ENCODE assay signal across 16 cellular contexts in genomic region chrX:129593137-129593536, GRCh38. TPM values are rescaled to one million over a fixed set of nuclear protein-coding genes. Genes with fewer than 3 reads are reported as not detected.
DNase-seq lines count a peak whose midpoint lies in the region; ATAC-seq and TF ChIP-seq lines count a peak whose summit lies in the region.
"Had no signal": no experiment of that assay in that cellular context is flagged by ENCODE, and none has a peak within 500 bp of the region (broad histone marks: within the 10 kb centered on the region; RNA-seq: fewer than 3 reads in every experiment).

No MANE protein-coding gene starts in this region.

- no peak for TF ChIP-seq CTCF in MCF 10A (IDR thresholded peaks at IDR 0.05; ENCODE audit: unreplicated experiment)
- TF ChIP-seq CTCF in breast epithelium (IDR thresholded peaks at IDR 0.05), result no peak
- no peak for TF ChIP-seq CTCF in left ventricle myocardium inferior (IDR thresholded peaks at IDR 0.05; ENCODE audit: borderline replicate concordance)
- TF ChIP-seq CTCF in thyroid gland (IDR thresholded peaks at IDR 0.05), result no peak

- no peak overlapping the region for H3K9ac ChIP-seq in Karpas-422 (ENCODE audit: low read length)

- H3K36me3 Mint-ChIP-seq in MCF 10A (ENCODE audit: insufficient read depth, unreplicated experiment), result peaks cover 26% of the 10 kb centered on the region

- no peak overlapping the region for H2AFZ ChIP-seq in Karpas-422 (ENCODE audit: low read length)

- no peaks in the 10 kb centered on the region for H3K9me3 ChIP-seq in breast epithelium
- no peaks in the 10 kb centered on the region for H3K9me3 ChIP-seq in left ventricle myocardium inferior (replicated peaks)
- H3K9me3 ChIP-seq in thyroid gland, result no peaks in the 10 kb centered on the region
- no peaks in the 10 kb centered on the region for H3K9me3 ChIP-seq in Karpas-422 (ENCODE audit: low read length)
- H3K9me3 ChIP-seq: ascending aorta, upper lobe of right lung had no signal

- no peaks in the 10 kb centered on the region for H3K9me2 ChIP-seq in Karpas-422 (replicated peaks; ENCODE audit: insufficient read depth, low read length)

- H3K27ac ChIP-seq in breast epithelium (no peak overlapping the region), left ventricle myocardium inferior (replicated peaks) (peak overlapping the region; percentile 33), thyroid gland (no peak overlapping the region), Karpas-422 (ENCODE audit: low read length) (no peak overlapping the region)
- H3K27ac ChIP-seq: ascending aorta, upper lobe of right lung had no signal

- H3K36me3 ChIP-seq in breast epithelium (peaks cover under 1% of the 10 kb centered on the region), left ventricle myocardium inferior (peaks cover 29% of the 10 kb centered on the region), thyroid gland (peaks cover 0 to 12% of the 10 kb centered on the region in 2 donors), Karpas-422 (ENCODE audit: insufficient read depth, low read length) (no peaks in the 10 kb centered on the region)

- no peak overlapping the region for H3K27ac Mint-ChIP-seq in MCF 10A (ENCODE audit: low read depth, unreplicated experiment)
- no peak overlapping the region for H3K27ac Mint-ChIP-seq in stimulated activated naive CD8-positive, alpha-beta T cell treated with anti-CD3 and anti-CD28 coated beads, Interleukin-15, amount 100 ng/mL, for 72 hours
- H3K27ac Mint-ChIP-seq: memory B cell had no signal

- H3K4me3 ChIP-seq in breast epithelium, result no peak overlapping the region
- H3K4me3 ChIP-seq in left ventricle myocardium inferior, result no peak overlapping the region
- H3K4me3 ChIP-seq in thyroid gland (replicated peaks in 1 of 3), result no peak overlapping the region
- no peak overlapping the region for H3K4me3 ChIP-seq in Karpas-422 (ENCODE audit: low read length)
- H3K4me3 ChIP-seq: ascending aorta, upper lobe of right lung had no signal

- DNase-seq in MCF 10A (ENCODE audit: unreplicated experiment), result peak; percentile 48
- DNase-seq in breast epithelium (ENCODE audit: low spot score in 2 of 2), result no peak
- DNase-seq in astrocyte of the hippocampus (ENCODE audit: low read depth, low spot score), result peak; percentile 38
- DNase-seq in left ventricle myocardium inferior, result no peak
- peak; percentile 18 to 21 for DNase-seq in thyroid gland
- DNase-seq in NOMO-1 treated with DMSO at 0.1 percent for 48 hours (lab: John Stamatoyannopoulos, UW; ENCODE audit: unreplicated experiment), result no peak
- DNase-seq in stimulated activated naive CD8-positive, alpha-beta T cell treated with anti-CD3 and anti-CD28 coated beads, Interleukin-15, amount 100 ng/mL, for 72 hours, result no peak
- DNase-seq in Karpas-422, result no peak
- DNase-seq: activated T-cell treated with anti-CD3 and anti-CD28 coated beads, Interleukin-2, amount 50 U/mL, for 48 hours; DMS153; effector memory CD4-positive, alpha-beta T cell; NCI-H1048; NCI-H2227 treated with DMSO at 0.1 percent for 48 hours; upper lobe of right lung had no signal

- POLR2A ChIA-PET in MCF 10A (lab: Yijun Ruan, JAX), result no interaction called here

- H3K4me1 ChIP-seq in breast epithelium (no peaks in the 10 kb centered on the region), left ventricle myocardium inferior (peaks cover 12% of the 10 kb centered on the region), thyroid gland (peaks cover 0 to 8% of the 10 kb centered on the region in 2 donors), Karpas-422 (ENCODE audit: low read length) (peaks cover 15% of the 10 kb centered on the region)
- H3K4me1 ChIP-seq: ascending aorta, upper lobe of right lung had no signal

- CTCF ChIA-PET in MCF 10A (lab: Yijun Ruan, JAX), result interaction anchor here (0.6 to 1.5 kb wide), 3 partner anchors 8 to 133 kb away, joined by 4 to 10 read pairs (median 4); no protein-coding TSS in a partner anchor

- H3K27me3 ChIP-seq in breast epithelium, result peaks cover 0 to 32% of the 10 kb centered on the region in 2 donors
- no peaks in the 10 kb centered on the region for H3K27me3 ChIP-seq in left ventricle myocardium inferior (ENCODE audit: low read depth)
- no peaks in the 10 kb centered on the region for H3K27me3 ChIP-seq in thyroid gland
- H3K27me3 ChIP-seq in Karpas-422 (ENCODE audit: low read length), result no peaks in the 10 kb centered on the region
- H3K27me3 ChIP-seq: ascending aorta, upper lobe of right lung had no signal

- TF ChIP-seq POLR2A in breast epithelium (IDR thresholded peaks at IDR 0.05) (no peak), thyroid gland (IDR thresholded peaks at IDR 0.05) (no peak)

- ATAC-seq in stimulated activated naive CD8-positive, alpha-beta T cell treated with anti-CD3 and anti-CD28 coated beads, Interleukin-15, amount 100 ng/mL, for 72 hours, result no peak
- ATAC-seq: upper lobe of right lung had no signal

- peaks cover 16% of the 10 kb centered on the region for H3K27me3 Mint-ChIP-seq in MCF 10A (ENCODE audit: insufficient read depth, unreplicated experiment)
- H3K27me3 Mint-ChIP-seq in stimulated activated naive CD8-positive, alpha-beta T cell treated with anti-CD3 and anti-CD28 coated beads, Interleukin-15, amount 100 ng/mL, for 72 hours, result no peaks in the 10 kb centered on the region
- H3K27me3 Mint-ChIP-seq: memory B cell had no signal

- BruUV-seq in MCF 10A (replicated peaks; lab: Mats Ljungman, UMichigan), result no TSS peak

- no peaks in the 10 kb centered on the region for H3K79me2 ChIP-seq in Karpas-422 (ENCODE audit: low read length)

- H3K4me1 Mint-ChIP-seq in MCF 10A (ENCODE audit: insufficient read depth, unreplicated experiment), result peaks cover 6% of the 10 kb centered on the region
- H3K4me1 Mint-ChIP-seq in stimulated activated naive CD8-positive, alpha-beta T cell treated with anti-CD3 and anti-CD28 coated beads, Interleukin-15, amount 100 ng/mL, for 72 hours, result peaks cover 5% of the 10 kb centered on the region
- H3K4me1 Mint-ChIP-seq: memory B cell had no signal

- intact Hi-C loops in MCF 10A (cut with micrococcal nuclease) (no loop called here), breast epithelium (cut with DNase I; ENCODE audit: low total_unique reads) (no loop called here), left ventricle myocardium inferior (cut with micrococcal nuclease) (no loop called here), thyroid gland (cut with DNase I) (no loop called here)

- no peak overlapping the region for H3K4me2 ChIP-seq in Karpas-422 (ENCODE audit: low read depth, low read length, poor library complexity, severe bottlenecking)

- no peaks in the 10 kb centered on the region for H3K9me3 Mint-ChIP-seq in MCF 10A (ENCODE audit: unreplicated experiment)
- H3K9me3 Mint-ChIP-seq in stimulated activated naive CD8-positive, alpha-beta T cell treated with anti-CD3 and anti-CD28 coated beads, Interleukin-15, amount 100 ng/mL, for 72 hours, result no peaks in the 10 kb centered on the region
- H3K9me3 Mint-ChIP-seq: memory B cell had no signal

- no peak overlapping the region for H3K4me3 Mint-ChIP-seq in MCF 10A (ENCODE audit: unreplicated experiment)
- no peak overlapping the region for H3K4me3 Mint-ChIP-seq in stimulated activated naive CD8-positive, alpha-beta T cell treated with anti-CD3 and anti-CD28 coated beads, Interleukin-15, amount 100 ng/mL, for 72 hours
- H3K4me3 Mint-ChIP-seq: memory B cell had no signal

- H4K20me1 ChIP-seq in Karpas-422 (ENCODE audit: insufficient read depth, low read depth, low read length), result no peaks in the 10 kb centered on the region

RNA-seq across cellular contexts. Expression of gene OCRL, which starts 53.1 kb away (rescaled TPM):
- 25.3 and 26.8 TPM in 2 replicates for total RNA-seq in MCF 10A (2022)
- 10 to 100 TPM; 16.7 to 22.1 (median 17.4) TPM for total RNA-seq in breast epithelium
- 10.2 TPM for total RNA-seq in left ventricle myocardium inferior
- total RNA-seq in thyroid gland, result 10 to 100 TPM; 24.3 to 35.6 (median 26.6) TPM
- total RNA-seq in Karpas-422 (2014; rRNA removed; shearing (Covaris generic); ENCODE audit: low replicate concordance), result 5.5 and 8.1 TPM in 2 replicates

Comparison
In these comparisons a context has a peak if more than half of its experiments do, and no peak if none do; other contexts are left out.
1. DNase-seq: peak in MCF 10A (single experiment), astrocyte of the hippocampus (single experiment) and thyroid gland (2 of 2); none in breast epithelium (0 of 2), left ventricle myocardium inferior (single experiment), NOMO-1 treated with DMSO at 0.1 percent for 48 hours (single experiment), stimulated activated naive CD8-positive, alpha-beta T cell treated with anti-CD3 and anti-CD28 coated beads, Interleukin-15, amount 100 ng/mL, for 72 hours (0 of 2) and Karpas-422 (single experiment).